8 cellular contexts compared by ENCODE assay signal in genomic region chr1:24830680-24831272, GRCh38.
DNase-seq lines count a peak whose midpoint lies in the region; ATAC-seq and TF ChIP-seq lines count a peak whose summit lies in the region.

No MANE protein-coding gene starts in this region.

- H3K27me3 ChIP-seq in Caco-2 (replicated peaks; ENCODE audit: control insufficient read depth, insufficient read depth, low read length): no peaks in the 10 kb centered on the region
- H3K27me3 ChIP-seq in left lung: no peaks in the 10 kb centered on the region
- H3K27me3 ChIP-seq in uterus: no peaks in the 10 kb centered on the region

- intact Hi-C loops in Caco-2 (cut with micrococcal nuclease; ENCODE audit: unreplicated experiment) (loop anchor here (2.0 to 5.0 kb wide), 2 partner anchors 83 to 142 kb away; partner anchors contain the start of gene CLIC4), left lung (cut with DNase I) (loop anchor here (10.0 kb wide), 1 partner anchor 146 kb away; no protein-coding TSS in a partner anchor), uterus (cut with DNase I; ENCODE audit: low total_unique reads) (no loop called here)

- DNase-seq in Caco-2: peak in 1 of 2 experiments; percentile 32
- peak; percentile 35 for DNase-seq in HPDE6-E6E7 (ENCODE audit: extremely low spot score)
- DNase-seq in NCI-H82 (lab: John Stamatoyannopoulos, UW): peak; percentile 87
- peak; percentile 62 for DNase-seq in cerebellar cortex (ENCODE audit: low spot score)
- DNase-seq in left lung: no peak
- no peak for DNase-seq in uterus
- DNase-seq in stimulated activated naive CD8-positive, alpha-beta T cell treated with anti-CD3 and anti-CD28 coated beads, Interleukin-15, amount 100 ng/mL, for 72 hours: no peak

- no peaks in the 10 kb centered on the region for H3K36me3 ChIP-seq in Caco-2 (ENCODE audit: control insufficient read depth, insufficient read depth, low read length)
- H3K36me3 ChIP-seq in left lung: no peaks in the 10 kb centered on the region
- H3K36me3 ChIP-seq in uterus: no peaks in the 10 kb centered on the region

- no peak overlapping the region for H3K4me3 ChIP-seq in Caco-2 (ENCODE audit: low read depth, low read length)
- no peak overlapping the region for H3K4me3 ChIP-seq in left lung
- no peak overlapping the region for H3K4me3 ChIP-seq in uterus

- ATAC-seq in left lung: peak; percentile 93
- ATAC-seq in stimulated activated naive CD8-positive, alpha-beta T cell treated with anti-CD3 and anti-CD28 coated beads, Interleukin-15, amount 100 ng/mL, for 72 hours: no peak
- ATAC-seq in HG02973 (IDR thresholded peaks at IDR 0.05; ENCODE audit: unreplicated experiment): no peak

- H3K9me3 Mint-ChIP-seq in Caco-2 (ENCODE audit: unreplicated experiment): no peaks in the 10 kb centered on the region
- no peaks in the 10 kb centered on the region for H3K9me3 Mint-ChIP-seq in stimulated activated naive CD8-positive, alpha-beta T cell treated with anti-CD3 and anti-CD28 coated beads, Interleukin-15, amount 100 ng/mL, for 72 hours

- H3K4me1 ChIP-seq in Caco-2 (no peaks in the 10 kb centered on the region), left lung (peaks cover 7 to 49% of the 10 kb centered on the region in 2 donors), uterus (peaks cover 0 to 18% of the 10 kb centered on the region in 2 donors)

- H3K4me1 Mint-ChIP-seq in Caco-2 (ENCODE audit: low read depth, unreplicated experiment): no peaks in the 10 kb centered on the region
- no peaks in the 10 kb centered on the region for H3K4me1 Mint-ChIP-seq in stimulated activated naive CD8-positive, alpha-beta T cell treated with anti-CD3 and anti-CD28 coated beads, Interleukin-15, amount 100 ng/mL, for 72 hours

- TF ChIP-seq CTCF in Caco-2 (IDR thresholded peaks at IDR 0.05; ENCODE audit: insufficient read depth in 1 of 2, low read depth in 1 of 2, low read length in 1 of 2, severe bottlenecking in 1 of 2, unreplicated experiment in 1 of 2): peak; percentile 51 to 60
- TF ChIP-seq CTCF in left lung (IDR thresholded peaks at IDR 0.05): peak; percentile 48 to 76
- peak; percentile 79 to 89 (median 86) for TF ChIP-seq CTCF in uterus (IDR thresholded peaks at IDR 0.05)

- no TSS peak for BruUV-seq in Caco-2 (replicated peaks; lab: Mats Ljungman, UMichigan)

- POLR2A ChIA-PET in Caco-2 (lab: Charles Lee): interaction anchor here (0.6 to 0.9 kb wide), 2 partner anchors 86 to 106 kb away, joined by 3 to 4 read pairs; partner anchors contain the start of gene CLIC4

- H3K27ac ChIP-seq in left lung (no peak overlapping the region), uterus (peak overlapping the region; percentile 57 to 63)

- no peak overlapping the region for H3K27ac Mint-ChIP-seq in Caco-2 (ENCODE audit: unreplicated experiment)
- no peak overlapping the region for H3K27ac Mint-ChIP-seq in stimulated activated naive CD8-positive, alpha-beta T cell treated with anti-CD3 and anti-CD28 coated beads, Interleukin-15, amount 100 ng/mL, for 72 hours

- peaks cover 15% of the 10 kb centered on the region for H3K36me3 Mint-ChIP-seq in Caco-2 (ENCODE audit: insufficient read depth, unreplicated experiment)

- no peaks in the 10 kb centered on the region for H3K27me3 Mint-ChIP-seq in Caco-2 (ENCODE audit: insufficient read depth, unreplicated experiment)
- H3K27me3 Mint-ChIP-seq in stimulated activated naive CD8-positive, alpha-beta T cell treated with anti-CD3 and anti-CD28 coated beads, Interleukin-15, amount 100 ng/mL, for 72 hours: no peaks in the 10 kb centered on the region

- TF ChIP-seq POLR2A in uterus (IDR thresholded peaks at IDR 0.05): no peak

- no peak overlapping the region for H3K4me3 Mint-ChIP-seq in Caco-2 (ENCODE audit: unreplicated experiment)
- no peak overlapping the region for H3K4me3 Mint-ChIP-seq in stimulated activated naive CD8-positive, alpha-beta T cell treated with anti-CD3 and anti-CD28 coated beads, Interleukin-15, amount 100 ng/mL, for 72 hours

- H3K9me3 ChIP-seq in Caco-2 (no peaks in the 10 kb centered on the region), left lung (no peaks in the 10 kb centered on the region), uterus (no peaks in the 10 kb centered on the region)

- CTCF ChIA-PET in Caco-2 (lab: Charles Lee): interaction anchor here (0.5 to 2.7 kb wide), 18 partner anchors 15 to 950 kb away, joined by 3 to 95 read pairs (median 3); partner anchors contain the start of gene CLIC4

Comparison
In these comparisons a context has a peak if more than half of its experiments do, and no peak if none do; other contexts are left out.
1. DNase-seq: peak in HPDE6-E6E7 (single experiment), NCI-H82 (single experiment) and cerebellar cortex (single experiment); none in left lung (0 of 2), uterus (0 of 2) and stimulated activated naive CD8-positive, alpha-beta T cell treated with anti-CD3 and anti-CD28 coated beads, Interleukin-15, amount 100 ng/mL, for 72 hours (0 of 2).
2. H3K27ac ChIP-seq: peak in uterus (2 of 2); none in left lung (0 of 2).
3. Peak in every context shown above with its lines, with median percentiles within 50 percentile points of each other: CTCF ChIP-seq.